ENCODE assay signal across 22 cellular contexts in genomic region chr13:65964672-65965071, GRCh38.
DNase-seq lines count a peak whose midpoint lies in the region; ATAC-seq, FAIRE-seq and TF ChIP-seq lines count a peak whose summit lies in the region.
"Had no signal": no experiment of that assay in that cellular context is flagged by ENCODE, and none has a peak within 500 bp of the region (broad histone marks: within the 10 kb centered on the region; RNA-seq: fewer than 3 reads in every experiment).

No MANE protein-coding gene starts in this region.

- H3K4me2 ChIP-seq in K562 (ENCODE audit: insufficient read depth, low read length): no peak overlapping the region
- H3K4me2 ChIP-seq: BLaER1 treated with 17β-estradiol and CSF1 and Interleukin-3, amounts not matched to agents 10 nM and 100 nM had no signal

- TF ChIP-seq POLR2A in K562 (conservative IDR thresholded peaks at IDR 0.05): no peak

- H3K9me3 ChIP-seq in K562 (replicated peaks; ENCODE audit: control insufficient read depth, insufficient read depth, low read depth, low read length): no peaks in the 10 kb centered on the region
- H3K9me3 ChIP-seq: BLaER1 treated with 17β-estradiol and CSF1 and Interleukin-3, amounts not matched to agents 10 nM and 100 nM had no signal

- H3K79me2 ChIP-seq in K562 (ENCODE audit: control insufficient read depth, insufficient read depth, low read length): no peaks in the 10 kb centered on the region

- H3K27ac ChIP-seq in K562 (ENCODE audit: extremely low read depth, low read depth, low read length): no peak overlapping the region
- H3K27ac ChIP-seq: BLaER1 treated with 17β-estradiol and CSF1 and Interleukin-3, amounts not matched to agents 10 nM and 100 nM; GM23248 had no signal

- H3K4me3 ChIP-seq in K562: no peak overlapping the region
- H3K4me3 ChIP-seq: BLaER1 treated with 17β-estradiol and CSF1 and Interleukin-3, amounts not matched to agents 10 nM and 100 nM; GM23248 had no signal

- no peak for TF ChIP-seq CTCF in K562 (IDR thresholded peaks at IDR 0.05 in 2 of 3, conservative IDR thresholded peaks at IDR 0.05 in 1 of 3; ENCODE audit: insufficient read depth in 2 of 3, low read depth in 1 of 3, low read length in 3 of 3)

- FAIRE-seq in K562 (lab: Jason Lieb, UNC): no peak

- TF ChIP-seq RAD21 in K562 (CRISPR knock-in tag; conservative IDR thresholded peaks at IDR 0.05 in 1 of 2, IDR thresholded peaks at IDR 0.05 in 1 of 2): no peak

- POLR2A ChIA-PET in K562 (lab: Yijun Ruan, JAX): no interaction called here

- H3K4me1 ChIP-seq in K562 (replicated peaks in 1 of 2; ENCODE audit: control insufficient read depth in 2 of 2, insufficient read depth in 2 of 2, low read length in 2 of 2): no peaks in the 10 kb centered on the region

- no peaks in the 10 kb centered on the region for H4K20me1 ChIP-seq in K562 (replicated peaks; ENCODE audit: control insufficient read depth, insufficient read depth, low read length)
- H4K20me1 ChIP-seq: BLaER1 treated with 17β-estradiol and CSF1 and Interleukin-3, amounts not matched to agents 10 nM and 100 nM had no signal

- CTCF ChIA-PET in K562 (lab: Yijun Ruan, JAX; ENCODE audit: low intra/inter-chr PET ratio): no interaction called here

- in situ Hi-C loops in K562 (cut with MboI): no loop called here

- DNase-seq in EH (ENCODE audit: low read depth) (peak; percentile 20), HS-27A (ENCODE audit: low read depth) (peak; percentile 23), K562 (ENCODE audit: extremely low read depth in 1 of 4, low spot score in 3 of 4) (no peak), foreskin melanocyte (peak; percentile 22), NCI-H1105 (lab: John Stamatoyannopoulos, UW) (no peak), Kasumi-1 (lab: John Stamatoyannopoulos, UW) (no peak)
- DNase-seq: CD8-positive, alpha-beta memory T cell; DMS79; GM23248; HCEC 1CT; KBM-7; NCI-H1092; NCI-H146; NCI-H2029 treated with DMSO at 0.1 percent for 48 hours; NCI-H446 treated with DMSO at 0.1 percent for 48 hours; NK-92 treated with Interleukin-12 subunit alpha and Interleukin-12 subunit beta, amount 100 ng/mL, for 24 hours; RPMI8226; SIG-M5; T-cell had no signal

- H3K27me3 ChIP-seq in K562 (ENCODE audit: control insufficient read depth in 2 of 2, insufficient read depth in 2 of 2, low read length in 2 of 2): no peaks in the 10 kb centered on the region
- H3K27me3 ChIP-seq: BLaER1 treated with 17β-estradiol and CSF1 and Interleukin-3, amounts not matched to agents 10 nM and 100 nM had no signal

- no TSS peak for BruUV-seq in K562 (replicated peaks; lab: Mats Ljungman, UMichigan)

- H3K36me3 ChIP-seq in K562 (ENCODE audit: control insufficient read depth, insufficient read depth, low read length): no peaks in the 10 kb centered on the region
- H3K36me3 ChIP-seq: BLaER1 treated with 17β-estradiol and CSF1 and Interleukin-3, amounts not matched to agents 10 nM and 100 nM had no signal

- no peaks in the 10 kb centered on the region for H3K9me1 ChIP-seq in K562 (ENCODE audit: control insufficient read depth, insufficient read depth, low read length)

- 0% methylated on average over 1 of the region's 1 CpG for WGBS in K562 (ENCODE audit: insufficient coverage, low coverage, missing lambda C conversion rate)

- ATAC-seq in K562 (no peak), GM21528 (IDR thresholded peaks at IDR 0.05; ENCODE audit: low FRiP score, unreplicated experiment) (no peak)
- ATAC-seq: SK-N-SH treated with all-trans-retinoic acid at 6 μM for 48 hours, T-cell had no signal

- no peak overlapping the region for H3K9ac ChIP-seq in K562 (ENCODE audit: insufficient read depth in 1 of 2, low read depth in 2 of 2, low read length in 2 of 2)
- H3K9ac ChIP-seq: BLaER1 treated with 17β-estradiol and CSF1 and Interleukin-3, amounts not matched to agents 10 nM and 100 nM; GM23248 had no signal

- TF ChIP-seq EP300 in K562 (IDR thresholded peaks at IDR 0.05; ENCODE audit: low read length): no peak

- intact Hi-C loops in K562 (cut with micrococcal nuclease): no loop called here

- no peak overlapping the region for H2AFZ ChIP-seq in K562 (ENCODE audit: low read depth, low read length)
- H2AFZ ChIP-seq: GM23248 had no signal

TF ChIP-seq in K562, 482 proteins besides CTCF, POLR2A, EP300 and RAD21:
- TF ChIP-seq ZNF655 (CRISPR knock-in tag; IDR thresholded peaks at IDR 0.05) (no peak), FOSL1 (tag; conservative IDR thresholded peaks at IDR 0.05) (peak; percentile 44), SAFB2 (IDR thresholded peaks at IDR 0.05; ENCODE audit: borderline replicate concordance, low read depth, low read length, severe bottlenecking) (no peak)

Comparison
In these comparisons a context has a peak if more than half of its experiments do, and no peak if none do; other contexts are left out.
1. DNase-seq: peak in EH (single experiment), HS-27A (single experiment) and foreskin melanocyte (single experiment); none in K562 (0 of 4), NCI-H1105 (single experiment) and Kasumi-1 (0 of 2).